ENCODE assay signal across 14 cellular contexts in genomic region chr15:77538793-77539487, GRCh38.
DNase-seq lines count a peak whose midpoint lies in the region; ATAC-seq and TF ChIP-seq lines count a peak whose summit lies in the region.
"Had no signal": no experiment of that assay in that cellular context is flagged by ENCODE, and none has a peak within 500 bp of the region (broad histone marks: within the 10 kb centered on the region; RNA-seq: fewer than 3 reads in every experiment).

No MANE protein-coding gene starts in this region.

- no peak overlapping the region for H3K27ac ChIP-seq in RWPE2 (ENCODE audit: poor library complexity, severe bottlenecking)
- H3K27ac ChIP-seq: hepatocyte, parathyroid adenoma had no signal

- no peaks in the 10 kb centered on the region for H3K9me3 ChIP-seq in RWPE2 (ENCODE audit: severe bottlenecking)

- no peaks in the 10 kb centered on the region for H3K27me3 ChIP-seq in RWPE2 (ENCODE audit: insufficient read depth, poor library complexity, severe bottlenecking)
- H3K27me3 ChIP-seq: hepatocyte had no signal

- no peaks in the 10 kb centered on the region for H3K36me3 ChIP-seq in RWPE2 (ENCODE audit: low read depth)

- no peak for TF ChIP-seq CTCF in RWPE2 (IDR thresholded peaks at IDR 0.05; ENCODE audit: poor library complexity, severe bottlenecking)

- no peak for ATAC-seq in RWPE2 (ENCODE audit: low read depth)
- ATAC-seq: HepG2; stimulated activated effector memory CD8-positive, alpha-beta T cell treated with anti-CD3 and anti-CD28 coated beads, Interleukin-12 subunit alpha, Interleukin-12 subunit beta, amount 100 ng/mL, for 72 hours had no signal

- peaks cover 5% of the 10 kb centered on the region for H3K4me1 ChIP-seq in RWPE2 (ENCODE audit: insufficient read depth, poor library complexity, severe bottlenecking)

- DNase-seq in DMS153 treated with DMSO at 0.1 percent for 48 hours (lab: John Stamatoyannopoulos, UW; ENCODE audit: unreplicated experiment) (peak; percentile 42), NCI-H146 (lab: John Stamatoyannopoulos, UW) (peak; percentile 64), RWPE2 (ENCODE audit: low spot score) (peak; percentile 61), mucosa of gallbladder (ENCODE audit: low spot score) (peak; percentile 41), putamen (ENCODE audit: low spot score) (no peak), activated T-cell treated with anti-CD3 and anti-CD28 coated beads for 4 hours (no peak)
- DNase-seq in stimulated activated CD4-positive, alpha-beta T cell treated with anti-CD3 and anti-CD28 coated beads, Interleukin-4, amount 100 ng/mL, for 24 hours: no peak
- no peak for DNase-seq in stimulated activated CD4-positive, alpha-beta T cell treated with anti-CD3 and anti-CD28 coated beads, Interleukin-2, amount 100 ng/mL, for 48 hours
- DNase-seq: activated CD4-positive, alpha-beta T cell treated with anti-CD3 and anti-CD28 coated beads, Interleukin-2, amount 50 U/mL, for 48 hours; T-helper 9 cell had no signal

- no peak overlapping the region for H3K4me3 ChIP-seq in RWPE2 (ENCODE audit: severe bottlenecking)
- H3K4me3 ChIP-seq: hepatocyte had no signal

Comparison
In these comparisons a context has a peak if more than half of its experiments do, and no peak if none do; other contexts are left out.
1. DNase-seq: peak in DMS153 treated with DMSO at 0.1 percent for 48 hours (single experiment), NCI-H146 (single experiment), RWPE2 (single experiment) and mucosa of gallbladder (single experiment); none in putamen (single experiment), stimulated activated CD4-positive, alpha-beta T cell treated with anti-CD3 and anti-CD28 coated beads, Interleukin-4, amount 100 ng/mL, for 24 hours (single experiment), activated T-cell treated with anti-CD3 and anti-CD28 coated beads for 4 hours (single experiment) and stimulated activated CD4-positive, alpha-beta T cell treated with anti-CD3 and anti-CD28 coated beads, Interleukin-2, amount 100 ng/mL, for 48 hours (0 of 2).